ENCODE assay signal across 27 cellular contexts in the genomic region with DNA sequence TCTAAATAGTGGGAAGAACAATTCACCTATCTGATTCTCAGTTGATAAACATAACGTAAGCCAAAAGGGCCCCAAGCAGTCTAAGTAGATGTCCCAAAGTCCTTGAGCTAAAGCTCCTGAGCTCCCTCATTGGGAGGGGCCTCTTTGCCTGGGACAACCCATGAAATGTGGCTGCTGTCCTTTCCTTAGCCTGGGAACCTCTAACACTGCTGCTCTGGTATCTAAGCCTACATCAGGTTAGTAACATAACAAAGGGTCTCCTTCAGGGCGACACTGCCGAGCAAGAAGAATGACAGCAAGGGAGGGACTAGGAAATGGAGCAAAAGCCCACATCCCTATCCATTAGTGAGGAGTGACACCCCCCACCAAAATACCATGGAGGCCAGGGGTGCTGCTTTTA.
"Had no signal": no experiment of that assay in that cellular context is flagged by ENCODE, and none has a peak within 500 bp of the region (broad histone marks: within the 10 kb centered on the region; RNA-seq: fewer than 3 reads in every experiment).

No MANE protein-coding gene starts in this region.

- H3K9me3 Mint-ChIP-seq: activated B cell treated with CpG ODN at 0.5 μM for 24 hours; activated CD4-positive, alpha-beta memory T cell treated with anti-CD3 and anti-CD28 coated beads for 36 hours; activated CD4-positive, alpha-beta T cell treated with anti-CD3 and anti-CD28 coated beads, Interleukin-2, amount 10 ng/mL, durations not matched to agents 24 days and 14 days; activated naive CD4-positive, alpha-beta T cell treated with anti-CD3 and anti-CD28 coated beads, Interleukin-2, amount 10 ng/mL, durations not matched to agents 7 days and 5 days; activated naive CD8-positive, alpha-beta T cell treated with anti-CD3 and anti-CD28 coated beads for 36 hours; activated T-cell treated with anti-CD3 and anti-CD28 coated beads, Interleukin-2, amount 50 U/mL, for 72 hours; activated T-helper 2 cell treated with anti-CD3 and anti-CD28 coated beads, Interferon-gamma antibody, Interleukin-2, Interleukin-4, amounts not matched to agents 10 μg/mL and 5 μg/mL and 100 μg/mL, durations not matched to agents 14 hours and 24 hours and 36 hours; IgD-negative memory B cell; T-helper 1 cell treated with Interleukin-12 subunit alpha and Interleukin-12 subunit beta and Interleukin-4 antibody, amounts not matched to agents 30 μg/mL and 1 μg/mL, for 36 hours had no signal

- H3K27ac Mint-ChIP-seq: activated CD4-positive, alpha-beta memory T cell treated with anti-CD3 and anti-CD28 coated beads for 36 hours; activated CD4-positive, alpha-beta T cell treated with anti-CD3 and anti-CD28 coated beads, Interleukin-2, amount 10 ng/mL, durations not matched to agents 24 days and 14 days; activated naive CD8-positive, alpha-beta T cell treated with anti-CD3 and anti-CD28 coated beads for 36 hours; activated T-cell treated with anti-CD3 and anti-CD28 coated beads, Interleukin-2, amount 50 U/mL, for 72 hours; activated T-helper 2 cell treated with anti-CD3 and anti-CD28 coated beads, Interferon-gamma antibody, Interleukin-2, Interleukin-4, amounts not matched to agents 10 μg/mL and 5 μg/mL and 100 μg/mL, durations not matched to agents 14 hours and 24 hours and 36 hours; T-helper 1 cell treated with Interleukin-12 subunit alpha and Interleukin-12 subunit beta and Interleukin-4 antibody, amounts not matched to agents 30 μg/mL and 1 μg/mL, for 36 hours had no signal

- DNase-seq: activated B cell treated with CpG ODN at 0.5 μM for 24 hours; activated CD4-positive, alpha-beta memory T cell treated with anti-CD3 and anti-CD28 coated beads for 36 hours; activated CD4-positive, alpha-beta T cell treated with anti-CD3 and anti-CD28 coated beads for 1 hour; activated CD4-positive, alpha-beta T cell treated with anti-CD3 and anti-CD28 coated beads, Interleukin-2, amount 10 ng/mL, durations not matched to agents 24 days and 14 days; activated CD8-positive, alpha-beta memory T cell treated with anti-CD3 and anti-CD28 coated beads for 24 hours; activated gamma-delta T cell treated with Interleukin-2 at 50 U/mL for 16 hours; activated naive CD4-positive, alpha-beta T cell treated with anti-CD3 and anti-CD28 coated beads, Interleukin-2, amount 10 ng/mL, durations not matched to agents 7 days and 5 days; activated naive CD8-positive, alpha-beta T cell treated with anti-CD3 and anti-CD28 coated beads for 36 hours; activated T-cell treated with anti-CD3 and anti-CD28 coated beads, Interleukin-2, amount 50 U/mL, for 72 hours; brain microvascular endothelial cell; KG1; NCI-H1092 treated with DMSO at 0.1 percent for 48 hours; NCI-H1417 treated with DMSO at 0.1 percent for 48 hours; NCI-H1694; NCI-H2029; NCI-H2107; NCI-H510A treated with DMSO at 0.1 percent for 48 hours; NCI-H69; NK-92 treated with Interleukin-12 subunit alpha and Interleukin-12 subunit beta, amount 100 ng/mL, for 24 hours; SHP77 had no signal

- FAIRE-seq: RCC 7860 had no signal

- H3K4me1 Mint-ChIP-seq: activated naive CD4-positive, alpha-beta T cell treated with anti-CD3 and anti-CD28 coated beads, Interleukin-2, amount 10 ng/mL, durations not matched to agents 7 days and 5 days had no signal

- H3K4me3 Mint-ChIP-seq: activated B cell treated with CpG ODN at 0.5 μM for 24 hours; activated CD4-positive, alpha-beta memory T cell treated with anti-CD3 and anti-CD28 coated beads for 36 hours; activated CD4-positive, alpha-beta T cell treated with anti-CD3 and anti-CD28 coated beads, Interleukin-2, amount 10 ng/mL, durations not matched to agents 24 days and 14 days; activated naive CD4-positive, alpha-beta T cell treated with anti-CD3 and anti-CD28 coated beads, Interleukin-2, amount 10 ng/mL, durations not matched to agents 7 days and 5 days; activated naive CD8-positive, alpha-beta T cell treated with anti-CD3 and anti-CD28 coated beads for 36 hours; activated T-cell treated with anti-CD3 and anti-CD28 coated beads, Interleukin-2, amount 50 U/mL, for 72 hours; IgD-negative memory B cell; T-helper 1 cell treated with Interleukin-12 subunit alpha and Interleukin-12 subunit beta and Interleukin-4 antibody, amounts not matched to agents 30 μg/mL and 1 μg/mL, for 36 hours had no signal

- H3K27me3 Mint-ChIP-seq: activated B cell treated with CpG ODN at 0.5 μM for 24 hours; activated CD4-positive, alpha-beta memory T cell treated with anti-CD3 and anti-CD28 coated beads for 36 hours; activated CD4-positive, alpha-beta T cell treated with anti-CD3 and anti-CD28 coated beads, Interleukin-2, amount 10 ng/mL, durations not matched to agents 24 days and 14 days; activated naive CD4-positive, alpha-beta T cell treated with anti-CD3 and anti-CD28 coated beads, Interleukin-2, amount 10 ng/mL, durations not matched to agents 7 days and 5 days; activated naive CD8-positive, alpha-beta T cell treated with anti-CD3 and anti-CD28 coated beads for 36 hours; IgD-negative memory B cell had no signal

- ATAC-seq: activated T-cell treated with anti-CD3 and anti-CD28 coated beads, Interleukin-2, amount 50 U/mL, for 72 hours; SK-N-SH treated with all-trans-retinoic acid at 6 μM for 48 hours had no signal

- H3K27ac ChIP-seq: brain microvascular endothelial cell, cardiac muscle cell, SJSA1 had no signal

- H3K27me3 ChIP-seq: brain microvascular endothelial cell, cardiac muscle cell, SJSA1 had no signal

- H3K9me3 ChIP-seq: SJSA1 had no signal

- H3K4me3 ChIP-seq: cardiac muscle cell, SJSA1 had no signal

- H3K4me1 ChIP-seq: SJSA1 had no signal

- H3K36me3 ChIP-seq: cardiac muscle cell, SJSA1 had no signal
